Comparison of ENCODE assay signal across 30 cellular contexts in genomic region chr15:78358114-78358513, GRCh38. TPM values are rescaled to one million over a fixed set of nuclear protein-coding genes. Genes with fewer than 3 reads are reported as not detected.
DNase-seq lines count a peak whose midpoint lies in the region; TF ChIP-seq lines count a peak whose summit lies in the region.
"Had no signal": no experiment of that assay in that cellular context is flagged by ENCODE, and none has a peak within 500 bp of the region (broad histone marks: within the 10 kb centered on the region; RNA-seq: fewer than 3 reads in every experiment).

No MANE protein-coding gene starts in this region.

- TF ChIP-seq CTCF in Caco-2 (IDR thresholded peaks at IDR 0.05; ENCODE audit: insufficient read depth in 1 of 2, low read depth in 1 of 2, low read length in 1 of 2, severe bottlenecking in 1 of 2, unreplicated experiment in 1 of 2), result no peak
- no peak for TF ChIP-seq CTCF in choroid plexus epithelial cell (conservative IDR thresholded peaks at IDR 0.05; ENCODE audit: low read depth, low read length)

- H3K27me3 Mint-ChIP-seq in Caco-2 (ENCODE audit: insufficient read depth, unreplicated experiment), result no peaks in the 10 kb centered on the region
- peaks cover 23% of the 10 kb centered on the region for H3K27me3 Mint-ChIP-seq in activated CD4-positive, alpha-beta memory T cell treated with anti-CD3 and anti-CD28 coated beads, Interleukin-2, amount 10 ng/mL, durations not matched to agents 7 days and 5 days

- H3K9ac ChIP-seq in NT2/D1 (ENCODE audit: insufficient read length, low read depth), result no peak overlapping the region

- peak overlapping the region; percentile 74 for H3K27ac Mint-ChIP-seq in Caco-2 (ENCODE audit: unreplicated experiment)
- no peak overlapping the region for H3K27ac Mint-ChIP-seq in activated CD4-positive, alpha-beta memory T cell treated with anti-CD3 and anti-CD28 coated beads, Interleukin-2, amount 10 ng/mL, durations not matched to agents 7 days and 5 days
- H3K27ac Mint-ChIP-seq: activated naive CD8-positive, alpha-beta T cell treated with anti-CD3 and anti-CD28 coated beads, Interleukin-2, amount 50 U/mL, for 24 hours; activated T-cell treated with anti-CD3 and anti-CD28 coated beads, Interleukin-2, amount 50 U/mL, for 24 hours; B cell; T-helper 17 cell had no signal

- POLR2A ChIA-PET in Caco-2 (lab: Charles Lee), result interaction anchor here (1.0 to 1.5 kb wide), 2 partner anchors 17 to 80 kb away, joined by 3 to 9 read pairs; no protein-coding TSS in a partner anchor
- POLR2A ChIA-PET in activated CD4-positive, alpha-beta memory T cell treated with anti-CD3 and anti-CD28 coated beads, Interleukin-2, amount 10 ng/mL, durations not matched to agents 7 days and 5 days (lab: Charles Lee), result no interaction called here

- no peaks in the 10 kb centered on the region for H3K36me3 ChIP-seq in Caco-2 (ENCODE audit: control insufficient read depth, insufficient read depth, low read length)
- H3K36me3 ChIP-seq in NT2/D1 (ENCODE audit: insufficient read depth, insufficient read length, low read length), result no peaks in the 10 kb centered on the region
- H3K36me3 ChIP-seq: esophagus squamous epithelium, neutrophil had no signal

- H3K4me1 Mint-ChIP-seq in Caco-2 (ENCODE audit: low read depth, unreplicated experiment), result peaks cover 23% of the 10 kb centered on the region
- H3K4me1 Mint-ChIP-seq in activated CD4-positive, alpha-beta memory T cell treated with anti-CD3 and anti-CD28 coated beads, Interleukin-2, amount 10 ng/mL, durations not matched to agents 7 days and 5 days, result no peaks in the 10 kb centered on the region
- H3K4me1 Mint-ChIP-seq: activated naive CD8-positive, alpha-beta T cell treated with anti-CD3 and anti-CD28 coated beads, Interleukin-2, amount 50 U/mL, for 24 hours; B cell; T-helper 17 cell had no signal

- peak overlapping the region; percentile 65 for H3K4me3 Mint-ChIP-seq in Caco-2 (ENCODE audit: unreplicated experiment)
- H3K4me3 Mint-ChIP-seq in activated CD4-positive, alpha-beta memory T cell treated with anti-CD3 and anti-CD28 coated beads, Interleukin-2, amount 10 ng/mL, durations not matched to agents 7 days and 5 days, result no peak overlapping the region
- H3K4me3 Mint-ChIP-seq: activated naive CD8-positive, alpha-beta T cell treated with anti-CD3 and anti-CD28 coated beads, Interleukin-2, amount 50 U/mL, for 24 hours; activated T-cell treated with anti-CD3 and anti-CD28 coated beads, Interleukin-2, amount 50 U/mL, for 24 hours; B cell; T-helper 17 cell had no signal

- no TSS peak for BruUV-seq in Caco-2 (replicated peaks; lab: Mats Ljungman, UMichigan)

- peaks cover 6% of the 10 kb centered on the region for H3K36me3 Mint-ChIP-seq in Caco-2 (ENCODE audit: insufficient read depth, unreplicated experiment)
- no peaks in the 10 kb centered on the region for H3K36me3 Mint-ChIP-seq in activated CD4-positive, alpha-beta memory T cell treated with anti-CD3 and anti-CD28 coated beads, Interleukin-2, amount 10 ng/mL, durations not matched to agents 7 days and 5 days (ENCODE audit: low read depth)
- H3K36me3 Mint-ChIP-seq: brain had no signal

- H3K4me3 ChIP-seq in Caco-2 (ENCODE audit: low read depth, low read length) (no peak overlapping the region), NT2/D1 (ENCODE audit: insufficient read length, low read depth) (no peak overlapping the region), choroid plexus epithelial cell (ENCODE audit: low read depth, low read length) (no peak overlapping the region)
- H3K4me3 ChIP-seq: A549, esophagus squamous epithelium, psoas muscle, smooth muscle cell had no signal

- H3K9me3 Mint-ChIP-seq in Caco-2 (ENCODE audit: unreplicated experiment), result no peaks in the 10 kb centered on the region
- H3K9me3 Mint-ChIP-seq in activated CD4-positive, alpha-beta memory T cell treated with anti-CD3 and anti-CD28 coated beads, Interleukin-2, amount 10 ng/mL, durations not matched to agents 7 days and 5 days, result no peaks in the 10 kb centered on the region
- H3K9me3 Mint-ChIP-seq: activated naive CD8-positive, alpha-beta T cell treated with anti-CD3 and anti-CD28 coated beads, Interleukin-2, amount 50 U/mL, for 24 hours; activated T-cell treated with anti-CD3 and anti-CD28 coated beads, Interleukin-2, amount 50 U/mL, for 24 hours; brain had no signal

- DNase-seq in Caco-2 (peak; percentile 83 to 84), NT2/D1 (ENCODE audit: low read depth, low spot score) (peak; percentile 68), choroid plexus epithelial cell (ENCODE audit: low read depth) (peak; percentile 41), left kidney (ENCODE audit: low read depth, low spot score) (peak; percentile 58), NCI-H1417 treated with DMSO at 0.1 percent for 48 hours (lab: John Stamatoyannopoulos, UW) (no peak), KG1 (lab: John Stamatoyannopoulos, UW) (no peak)
- DNase-seq in activated CD4-positive, alpha-beta memory T cell treated with anti-CD3 and anti-CD28 coated beads, Interleukin-2, amount 10 ng/mL, durations not matched to agents 7 days and 5 days, result no peak
- DNase-seq in stimulated activated CD4-positive, alpha-beta T cell treated with anti-CD3 and anti-CD28 coated beads, Interleukin-4, amount 100 ng/mL, for 4 hours, result no peak
- DNase-seq: activated CD4-positive, alpha-beta T cell treated with anti-CD3 and anti-CD28 coated beads for 4 hours; activated gamma-delta T cell treated with Interleukin-2 at 50 U/mL for 16 hours; activated naive CD8-positive, alpha-beta T cell treated with anti-CD3 and anti-CD28 coated beads, Interleukin-2, amount 50 U/mL, for 24 hours; activated T-cell treated with anti-CD3 and anti-CD28 coated beads, Interleukin-2, amount 50 U/mL, for 24 hours; cortex of kidney; DMS79 treated with DMSO at 0.1 percent for 48 hours; esophagus squamous epithelium; kidney glomerular epithelial cell; NCI-H1436 treated with DMSO at 0.1 percent for 48 hours; NCI-H510A treated with DMSO at 0.1 percent for 48 hours; psoas muscle; stimulated activated CD4-positive, alpha-beta T cell treated with anti-CD3 and anti-CD28 coated beads, Interleukin-2, amount 100 ng/mL, for 24 hours; T-helper 17 cell had no signal

- H3K9me3 ChIP-seq in Caco-2 (no peaks in the 10 kb centered on the region), NT2/D1 (ENCODE audit: insufficient read depth, low read length) (no peaks in the 10 kb centered on the region)
- H3K9me3 ChIP-seq: A549, esophagus squamous epithelium, neutrophil, psoas muscle had no signal

- CTCF ChIA-PET in Caco-2 (lab: Charles Lee), result interaction anchor here (0.8 to 1.4 kb wide), 2 partner anchors 17 to 65 kb away, joined by 4 read pairs; no protein-coding TSS in a partner anchor
- CTCF ChIA-PET in activated CD4-positive, alpha-beta memory T cell treated with anti-CD3 and anti-CD28 coated beads, Interleukin-2, amount 10 ng/mL, durations not matched to agents 7 days and 5 days (lab: Charles Lee), result no interaction called here

- H3K27me3 ChIP-seq in Caco-2 (replicated peaks; ENCODE audit: control insufficient read depth, insufficient read depth, low read length) (no peaks in the 10 kb centered on the region), NT2/D1 (ENCODE audit: insufficient read depth, insufficient read length) (no peaks in the 10 kb centered on the region)
- H3K27me3 ChIP-seq: neutrophil had no signal

- intact Hi-C loops in Caco-2 (cut with micrococcal nuclease; ENCODE audit: unreplicated experiment), result loop anchor here (1.0 kb wide), 1 partner anchor 16 kb away; no protein-coding TSS in a partner anchor

- H3K4me1 ChIP-seq in Caco-2 (peaks cover 27% of the 10 kb centered on the region), NT2/D1 (ENCODE audit: insufficient read depth, insufficient read length) (peaks cover 3% of the 10 kb centered on the region)
- H3K4me1 ChIP-seq: A549, esophagus squamous epithelium, psoas muscle had no signal

RNA-seq across cellular contexts. Expression of gene CRABP1, which starts 18.0 kb away (rescaled TPM):
- total RNA-seq in Caco-2 (2022), result 113 and 116 TPM in 2 replicates
- not detected for total RNA-seq in activated CD4-positive, alpha-beta memory T cell treated with anti-CD3 and anti-CD28 coated beads, Interleukin-2, amount 10 ng/mL, durations not matched to agents 7 days and 5 days
- total RNA-seq: activated CD8-positive, alpha-beta memory T cell treated with anti-CD3 and anti-CD28 coated beads for 36 hours; B cell; esophagus squamous epithelium; glomerular endothelial cell; lung microvascular endothelial cell; psoas muscle; T-helper 17 cell; ureter had no signal

RNA-seq across cellular contexts. Expression of gene SKIC8, which starts 58.7 kb away (rescaled TPM):
- 45.7 and 51.5 TPM in 2 replicates for total RNA-seq in Caco-2 (2022)
- total RNA-seq in activated CD4-positive, alpha-beta memory T cell treated with anti-CD3 and anti-CD28 coated beads, Interleukin-2, amount 10 ng/mL, durations not matched to agents 7 days and 5 days, result 10 to 100 TPM; 35.4 to 35.7 TPM

Comparison
In these comparisons a context has a peak if more than half of its experiments do, and no peak if none do; other contexts are left out.
1. DNase-seq: peak in Caco-2 (2 of 2), NT2/D1 (single experiment), choroid plexus epithelial cell (single experiment) and left kidney (single experiment); none in NCI-H1417 treated with DMSO at 0.1 percent for 48 hours (single experiment), activated CD4-positive, alpha-beta memory T cell treated with anti-CD3 and anti-CD28 coated beads, Interleukin-2, amount 10 ng/mL, durations not matched to agents 7 days and 5 days (single experiment), stimulated activated CD4-positive, alpha-beta T cell treated with anti-CD3 and anti-CD28 coated beads, Interleukin-4, amount 100 ng/mL, for 4 hours (0 of 2) and KG1 (single experiment).
2. RNA of gene CRABP1, which starts 18.0 kb away (total RNA-seq): 113 to 116 TPM in Caco-2; not detected in activated CD4-positive, alpha-beta memory T cell treated with anti-CD3 and anti-CD28 coated beads, Interleukin-2, amount 10 ng/mL, durations not matched to agents 7 days and 5 days; every median in the first group is over 10 times any median in the second.